Comparison of ENCODE assay signal across 10 cellular contexts in genomic region chr12:117100251-117100650, GRCh38. TPM values are rescaled to one million over a fixed set of nuclear protein-coding genes. Genes with fewer than 3 reads are reported as not detected.
DNase-seq lines count a peak whose midpoint lies in the region; ATAC-seq lines count a peak whose summit lies in the region.
"Had no signal": no experiment of that assay in that cellular context is flagged by ENCODE, and none has a peak within 500 bp of the region (broad histone marks: within the 10 kb centered on the region; RNA-seq: fewer than 3 reads in every experiment).

No MANE protein-coding gene starts in this region.

- no peaks in the 10 kb centered on the region for H3K36me3 Mint-ChIP-seq in CD4-positive, CD25-positive, alpha-beta regulatory T cell
- no peaks in the 10 kb centered on the region for H3K36me3 Mint-ChIP-seq in activated naive CD8-positive, alpha-beta T cell

- peak overlapping the region; percentile 47 to 89 (median 77) for H3K4me3 Mint-ChIP-seq in CD4-positive, CD25-positive, alpha-beta regulatory T cell
- peak overlapping the region; percentile 83 for H3K4me3 Mint-ChIP-seq in activated naive CD8-positive, alpha-beta T cell

- DNase-seq in CD4-positive, CD25-positive, alpha-beta regulatory T cell = no peak
- peak; percentile 23 for DNase-seq in HCEC 1CT
- DNase-seq in lung microvascular endothelial cell (ENCODE audit: low read depth in 2 of 2) = peak; percentile 37 to 43
- DNase-seq in NCI-H2029 treated with DMSO at 0.1 percent for 48 hours (lab: John Stamatoyannopoulos, UW) = no peak
- no peak for DNase-seq in islet precursor cell

- no peak for ATAC-seq in CD4-positive, CD25-positive, alpha-beta regulatory T cell (ENCODE audit: low read depth in 2 of 2)
- ATAC-seq in HG03520 (IDR thresholded peaks at IDR 0.05; ENCODE audit: unreplicated experiment) (no peak), GM18868 (IDR thresholded peaks at IDR 0.05; ENCODE audit: unreplicated experiment) (no peak)

- peaks cover 0 to 14% (median 9%) of the 10 kb centered on the region in 4 donors for H3K4me1 Mint-ChIP-seq in CD4-positive, CD25-positive, alpha-beta regulatory T cell
- peaks cover 9% of the 10 kb centered on the region for H3K4me1 Mint-ChIP-seq in activated naive CD8-positive, alpha-beta T cell (ENCODE audit: low read depth)

- no peaks in the 10 kb centered on the region for H3K36me3 ChIP-seq in CD4-positive, CD25-positive, alpha-beta regulatory T cell (ENCODE audit: control insufficient read depth, insufficient read depth, low read length)
- H3K36me3 ChIP-seq: HAP-1, SJCRH30 had no signal

- peaks cover 16% of the 10 kb centered on the region for H3K4me1 ChIP-seq in CD4-positive, CD25-positive, alpha-beta regulatory T cell (ENCODE audit: control insufficient read depth, insufficient read depth, low read length, poor library complexity, severe bottlenecking)
- H3K4me1 ChIP-seq: HAP-1, SJCRH30 had no signal

- H3K4me3 ChIP-seq in CD4-positive, CD25-positive, alpha-beta regulatory T cell (ENCODE audit: low read depth, low read length) = no peak overlapping the region
- H3K4me3 ChIP-seq: SJCRH30 had no signal

- peak overlapping the region in 1 of 3 donors; percentile 38 for H3K27ac Mint-ChIP-seq in CD4-positive, CD25-positive, alpha-beta regulatory T cell
- no peak overlapping the region for H3K27ac Mint-ChIP-seq in activated naive CD8-positive, alpha-beta T cell

- H3K9me3 ChIP-seq in CD4-positive, CD25-positive, alpha-beta regulatory T cell (ENCODE audit: control insufficient read depth in 2 of 2, low read length in 2 of 2) = no peaks in the 10 kb centered on the region
- H3K9me3 ChIP-seq: HAP-1, SJCRH30 had no signal

- peaks cover 7% of the 10 kb centered on the region for H3K27me3 ChIP-seq in CD4-positive, CD25-positive, alpha-beta regulatory T cell (ENCODE audit: control insufficient read depth, insufficient read depth, low read length)

- H3K27me3 Mint-ChIP-seq in CD4-positive, CD25-positive, alpha-beta regulatory T cell = peaks cover 42% of the 10 kb centered on the region
- H3K27me3 Mint-ChIP-seq in activated naive CD8-positive, alpha-beta T cell = peaks cover 9% of the 10 kb centered on the region

- no peak overlapping the region for H3K27ac ChIP-seq in CD4-positive, CD25-positive, alpha-beta regulatory T cell (ENCODE audit: insufficient read depth, low read length, poor library complexity, severe bottlenecking)
- H3K27ac ChIP-seq: SJCRH30 had no signal

- peaks cover 0 to 3% (median 0%) of the 10 kb centered on the region in 7 donors for H3K9me3 Mint-ChIP-seq in CD4-positive, CD25-positive, alpha-beta regulatory T cell
- no peaks in the 10 kb centered on the region for H3K9me3 Mint-ChIP-seq in activated naive CD8-positive, alpha-beta T cell (ENCODE audit: low read depth)

RNA-seq across cellular contexts. Expression of gene TESC, which starts 1.0 kb away (rescaled TPM):
- total RNA-seq in CD4-positive, CD25-positive, alpha-beta regulatory T cell = 9.4 TPM
- polyA plus RNA-seq in CD4-positive, CD25-positive, alpha-beta regulatory T cell = 10 to 100 TPM in 1 of 4 donors, 1 to 10 TPM in 3; 4.4 to 11.7 (median 6.7) TPM
- total RNA-seq in lung microvascular endothelial cell = 0.20 and 0.44 TPM in 2 replicates

Comparison
In these comparisons a context has a peak if more than half of its experiments do, and no peak if none do; other contexts are left out.
1. DNase-seq: peak in HCEC 1CT (single experiment) and lung microvascular endothelial cell (2 of 2); none in CD4-positive, CD25-positive, alpha-beta regulatory T cell (0 of 3), NCI-H2029 treated with DMSO at 0.1 percent for 48 hours (single experiment) and islet precursor cell (single experiment).